8 cellular contexts compared by ENCODE assay signal in genomic region chr11:2301631-2302272, GRCh38. TPM values are rescaled to one million over a fixed set of nuclear protein-coding genes. Genes with fewer than 3 reads are reported as not detected.
DNase-seq lines count a peak whose midpoint lies in the region; ATAC-seq and TF ChIP-seq lines count a peak whose summit lies in the region.

Gene C11orf21, minus strand, starts transcription at chr11:2301918. Its CDS starts 110 bp downstream, at chr11:2301808.
Gene TSPAN32, plus strand, starts transcription at chr11:2302013. Its CDS starts 137 bp downstream, at chr11:2302150.

- DNase-seq in Daoy (ENCODE audit: low read depth) (peak; percentile 77), KG1 (lab: John Stamatoyannopoulos, UW) (peak; percentile 85), cardiac septum (ENCODE audit: low spot score) (peak; percentile 94), HPDE6-E6E7 (ENCODE audit: extremely low spot score) (no peak), MCF 10A (ENCODE audit: unreplicated experiment) (no peak)
- DNase-seq in activated CD4-positive, alpha-beta memory T cell treated with anti-CD3 and anti-CD28 coated beads for 36 hours, result peak; percentile 87
- peak; percentile 37 to 43 for DNase-seq in stimulated activated CD4-positive, alpha-beta T cell treated with anti-CD3 and anti-CD28 coated beads, Interleukin-4, amount 100 ng/mL, for 4 hours

- POLR2A ChIA-PET in activated CD4-positive, alpha-beta memory T cell treated with anti-CD3 and anti-CD28 coated beads for 36 hours (lab: Charles Lee), result interaction anchor here (0.5 to 2.5 kb wide), 5 partner anchors 32 to 225 kb away, joined by 3 to 15 read pairs (median 7); partner anchors contain the start of genes CD81 and TSSC4
- POLR2A ChIA-PET in MCF 10A (lab: Yijun Ruan, JAX), result no interaction called here

- CTCF ChIA-PET in activated CD4-positive, alpha-beta memory T cell treated with anti-CD3 and anti-CD28 coated beads for 36 hours (lab: Charles Lee), result interaction anchor here (0.9 to 7.1 kb wide), 9 partner anchors 10 to 231 kb away, joined by 4 to 340 read pairs (median 9); partner anchors contain the start of genes ASCL2, CD81 and TSSC4
- CTCF ChIA-PET in MCF 10A (lab: Yijun Ruan, JAX), result interaction anchor here (0.6 to 10.6 kb wide), 4 partner anchors 102 to 123 kb away, joined by 3 to 240 read pairs (median 35); no protein-coding TSS in a partner anchor

- H3K27me3 Mint-ChIP-seq in activated CD4-positive, alpha-beta memory T cell treated with anti-CD3 and anti-CD28 coated beads for 36 hours, result no peaks in the 10 kb centered on the region
- H3K27me3 Mint-ChIP-seq in MCF 10A (ENCODE audit: insufficient read depth, unreplicated experiment), result no peaks in the 10 kb centered on the region

- TF ChIP-seq CTCF in MCF 10A (IDR thresholded peaks at IDR 0.05; ENCODE audit: unreplicated experiment), result no peak

- no peak for ATAC-seq in HG02973 (IDR thresholded peaks at IDR 0.05; ENCODE audit: unreplicated experiment)

- H3K36me3 Mint-ChIP-seq in activated CD4-positive, alpha-beta memory T cell treated with anti-CD3 and anti-CD28 coated beads for 36 hours, result peaks cover 6% of the 10 kb centered on the region
- H3K36me3 Mint-ChIP-seq in MCF 10A (ENCODE audit: insufficient read depth, unreplicated experiment), result no peaks in the 10 kb centered on the region

- intact Hi-C loops in activated CD4-positive, alpha-beta memory T cell treated with anti-CD3 and anti-CD28 coated beads for 36 hours (cut with micrococcal nuclease), result loop anchor here (1.0 to 10.0 kb wide), 4 partner anchors 33 to 583 kb away; partner anchors contain the start of genes CD81, CDKN1C and TSSC4
- intact Hi-C loops in cardiac septum (cut with DNase I), result loop anchor here (2.0 to 10.0 kb wide), 2 partner anchors 159 to 583 kb away; partner anchors contain the start of gene CDKN1C
- intact Hi-C loops in MCF 10A (cut with micrococcal nuclease), result no loop called here

- H3K4me3 Mint-ChIP-seq in activated CD4-positive, alpha-beta memory T cell treated with anti-CD3 and anti-CD28 coated beads for 36 hours, result peak within 1 kb of the TSS; percentile 85
- H3K4me3 Mint-ChIP-seq in MCF 10A (ENCODE audit: unreplicated experiment), result no peak within 1 kb of the TSS

- no peaks in the 10 kb centered on the region for H3K9me3 Mint-ChIP-seq in activated CD4-positive, alpha-beta memory T cell treated with anti-CD3 and anti-CD28 coated beads for 36 hours
- H3K9me3 Mint-ChIP-seq in MCF 10A (ENCODE audit: unreplicated experiment), result no peaks in the 10 kb centered on the region

- peaks cover 47% of the 10 kb centered on the region for H3K4me1 Mint-ChIP-seq in activated CD4-positive, alpha-beta memory T cell treated with anti-CD3 and anti-CD28 coated beads for 36 hours (ENCODE audit: low read depth)
- H3K4me1 Mint-ChIP-seq in MCF 10A (ENCODE audit: insufficient read depth, unreplicated experiment), result peaks cover 7% of the 10 kb centered on the region

- H3K27ac Mint-ChIP-seq in activated CD4-positive, alpha-beta memory T cell treated with anti-CD3 and anti-CD28 coated beads for 36 hours, result peak within 1 kb of the TSS; percentile 87
- H3K27ac Mint-ChIP-seq in MCF 10A (ENCODE audit: low read depth, unreplicated experiment), result no peak within 1 kb of the TSS

- no TSS peak for BruUV-seq in MCF 10A (replicated peaks; lab: Mats Ljungman, UMichigan)

RNA-seq across cellular contexts. Expression of gene C11orf21, which starts in this region (rescaled TPM):
- 0.11 and 0.57 TPM in 2 replicates for total RNA-seq in Daoy (2014; rRNA removed; shearing (Covaris generic))
- 1 to 10 TPM; 8.2 to 8.8 TPM for total RNA-seq in activated CD4-positive, alpha-beta memory T cell treated with anti-CD3 and anti-CD28 coated beads for 36 hours
- total RNA-seq in cardiac septum (23.2 TPM), MCF 10A (2022) (not detected in 2 replicates)

RNA-seq across cellular contexts. Expression of gene TSPAN32, which starts in this region (rescaled TPM):
- not detected in 2 replicates for total RNA-seq in Daoy (2014; rRNA removed; shearing (Covaris generic))
- total RNA-seq in activated CD4-positive, alpha-beta memory T cell treated with anti-CD3 and anti-CD28 coated beads for 36 hours, result 1 to 10 TPM; 5.5 to 6.5 TPM
- total RNA-seq in cardiac septum, result 26.2 TPM
- not detected in 2 replicates for total RNA-seq in MCF 10A (2022)

Comparison
In these comparisons a context has a peak if more than half of its experiments do, and no peak if none do; other contexts are left out.
1. Peak in DNase-seq in Daoy; RNA of the genes that start here not detected or under 1 TPM.
2. DNase-seq: peak in KG1 (single experiment), activated CD4-positive, alpha-beta memory T cell treated with anti-CD3 and anti-CD28 coated beads for 36 hours (single experiment), cardiac septum (single experiment) and stimulated activated CD4-positive, alpha-beta T cell treated with anti-CD3 and anti-CD28 coated beads, Interleukin-4, amount 100 ng/mL, for 4 hours (2 of 2); none in HPDE6-E6E7 (single experiment) and MCF 10A (single experiment).